ENCODE assay signal across 20 cellular contexts in genomic region chr7:72405871-72406270, GRCh38. TPM values are rescaled to one million over a fixed set of nuclear protein-coding genes. Genes with fewer than 3 reads are reported as not detected.
DNase-seq lines count a peak whose midpoint lies in the region; ATAC-seq and TF ChIP-seq lines count a peak whose summit lies in the region.
"Had no signal": no experiment of that assay in that cellular context is flagged by ENCODE, and none has a peak within 500 bp of the region (broad histone marks: within the 10 kb centered on the region; RNA-seq: fewer than 3 reads in every experiment).

No MANE protein-coding gene starts in this region.

- no peaks in the 10 kb centered on the region for H3K36me3 Mint-ChIP-seq in Calu3 (ENCODE audit: insufficient read depth, unreplicated experiment)
- H3K36me3 Mint-ChIP-seq in GM23338 (ENCODE audit: low read depth) = no peaks in the 10 kb centered on the region
- no peaks in the 10 kb centered on the region for H3K36me3 Mint-ChIP-seq in dendritic cell treated with granulocyte-macrophage colony-stimulating factor and Interleukin-4, amounts not matched to agents 40 ng/mL and 50 ng/mL, for 4 days (ENCODE audit: low read depth)
- H3K36me3 Mint-ChIP-seq: CD4-positive, alpha-beta memory T cell had no signal

- H2AFZ ChIP-seq in GM23338 (0 out of 2 replicates have a peak overlapping the region, but pooled peaks have one; percentile 52), neuronal stem cell (ENCODE audit: low read length) (no peak overlapping the region)

- no peak for TF ChIP-seq POLR2A in esophagus muscularis mucosa (IDR thresholded peaks at IDR 0.05; ENCODE audit: low read depth)
- TF ChIP-seq POLR2A in gastrocnemius medialis (IDR thresholded peaks at IDR 0.05) = no peak

- no peaks in the 10 kb centered on the region for H3K9me3 ChIP-seq in neuronal stem cell (replicated peaks in 1 of 2; ENCODE audit: control insufficient read depth in 2 of 2, insufficient read depth in 1 of 2, low read depth in 1 of 2, low read length in 2 of 2)
- H3K9me3 ChIP-seq in esophagus muscularis mucosa = no peaks in the 10 kb centered on the region
- H3K9me3 ChIP-seq in gastrocnemius medialis = no peaks in the 10 kb centered on the region
- H3K9me3 ChIP-seq: BLaER1, HAP-1, Peyer's patch had no signal

- CTCF ChIA-PET in Calu3 (lab: Charles Lee) = no interaction called here

- no peak overlapping the region for H3K4me3 Mint-ChIP-seq in Calu3 (ENCODE audit: low read depth, unreplicated experiment)
- no peak overlapping the region for H3K4me3 Mint-ChIP-seq in GM23338
- H3K4me3 Mint-ChIP-seq in dendritic cell treated with granulocyte-macrophage colony-stimulating factor and Interleukin-4, amounts not matched to agents 40 ng/mL and 50 ng/mL, for 4 days = no peak overlapping the region
- H3K4me3 Mint-ChIP-seq: CD4-positive, alpha-beta memory T cell had no signal

- no peak overlapping the region for H3K9ac ChIP-seq in neuronal stem cell (ENCODE audit: low read depth, low read length, poor library complexity)
- H3K9ac ChIP-seq: BLaER1 had no signal

- ATAC-seq in GM23338 (no peak), gastrocnemius medialis (no peak)

- H3K27me3 Mint-ChIP-seq in Calu3 (ENCODE audit: unreplicated experiment) (no peaks in the 10 kb centered on the region), GM23338 (ENCODE audit: insufficient read depth, low read depth, poor library complexity) (peaks cover 4% of the 10 kb centered on the region)
- peaks cover 6% of the 10 kb centered on the region for H3K27me3 Mint-ChIP-seq in dendritic cell treated with granulocyte-macrophage colony-stimulating factor and Interleukin-4, amounts not matched to agents 40 ng/mL and 50 ng/mL, for 4 days
- H3K27me3 Mint-ChIP-seq: CD4-positive, alpha-beta memory T cell had no signal

- WGBS in neuronal stem cell (ENCODE audit: extremely low coverage in 2 of 2, insufficient read length in 2 of 2, insufficient replicate concordance in 1 of 2), 2 donors = no CpG with 5 or more reads among the region's 15 CpGs
- WGBS in esophagus muscularis mucosa = 82% methylated on average over 6 of the region's 15 CpGs

- no peak overlapping the region for H3K4me3 ChIP-seq in GM23338
- peak overlapping the region in 1 of 2 donors; percentile 1 for H3K4me3 ChIP-seq in neuronal stem cell (ENCODE audit: low read length in 2 of 2)
- H3K4me3 ChIP-seq in esophagus muscularis mucosa = no peak overlapping the region
- H3K4me3 ChIP-seq in gastrocnemius medialis = no peak overlapping the region
- H3K4me3 ChIP-seq: BLaER1, HAP-1, Peyer's patch had no signal

- no peak overlapping the region for H2BK120ac ChIP-seq in neuronal stem cell (ENCODE audit: low read depth, low read length)

- H2BK12ac ChIP-seq in neuronal stem cell (ENCODE audit: low read length) = no peak overlapping the region

- H3K27ac ChIP-seq in GM23338 (ENCODE audit: low read depth) (no peak overlapping the region), neuronal stem cell (replicated peaks; ENCODE audit: low read length) (no peak overlapping the region), esophagus muscularis mucosa (replicated peaks in 1 of 4) (no peak overlapping the region), gastrocnemius medialis (no peak overlapping the region)
- H3K27ac ChIP-seq: BLaER1, Peyer's patch had no signal

- in situ Hi-C loops in gastrocnemius medialis (cut with MboI; ENCODE audit: low sequenced_read_pairs in 4 of 4) = no loop called here

- H3K36me3 ChIP-seq in GM23338 (ENCODE audit: insufficient read depth) (no peaks in the 10 kb centered on the region), neuronal stem cell (replicated peaks in 1 of 2; ENCODE audit: control insufficient read depth in 2 of 2, insufficient read depth in 2 of 2, low read length in 2 of 2) (no peaks in the 10 kb centered on the region), esophagus muscularis mucosa (no peaks in the 10 kb centered on the region), gastrocnemius medialis (no peaks in the 10 kb centered on the region)
- H3K36me3 ChIP-seq: BLaER1, HAP-1, Peyer's patch had no signal

- H2BK5ac ChIP-seq in neuronal stem cell (ENCODE audit: low read length) = no peak overlapping the region

- no peak overlapping the region for H3K4me2 ChIP-seq in GM23338
- H3K4me2 ChIP-seq in neuronal stem cell (ENCODE audit: insufficient read depth, low read length, poor library complexity, severe bottlenecking) = no peak overlapping the region
- H3K4me2 ChIP-seq: BLaER1 had no signal

- H3K9me2 ChIP-seq in GM23338 (ENCODE audit: insufficient read depth) = no peaks in the 10 kb centered on the region; the same call in 1 of the 2 replicates

- no peaks in the 10 kb centered on the region for H4K20me1 ChIP-seq in GM23338 (replicated peaks; ENCODE audit: insufficient read depth)
- H4K20me1 ChIP-seq: BLaER1 had no signal

- H3K4me1 ChIP-seq in GM23338 (ENCODE audit: insufficient read depth) (peaks cover 5% of the 10 kb centered on the region; the same call in 1 of the 2 replicates), neuronal stem cell (ENCODE audit: control insufficient read depth in 2 of 2, insufficient read depth in 1 of 2, low read depth in 1 of 2, low read length in 2 of 2) (no peaks in the 10 kb centered on the region), esophagus muscularis mucosa (no peaks in the 10 kb centered on the region), gastrocnemius medialis (no peaks in the 10 kb centered on the region)
- H3K4me1 ChIP-seq: BLaER1, HAP-1, Peyer's patch had no signal

- H3F3A ChIP-seq in GM23338 (replicated peaks; ENCODE audit: low read depth) = no peaks in the 10 kb centered on the region

- TF ChIP-seq CTCF in Calu3 (IDR thresholded peaks at IDR 0.05; ENCODE audit: unreplicated experiment) = no peak
- no peak for TF ChIP-seq CTCF in GM23338 (conservative IDR thresholded peaks at IDR 0.05; ENCODE audit: low read depth in 2 of 2)
- TF ChIP-seq CTCF in esophagus muscularis mucosa (IDR thresholded peaks at IDR 0.05) = no peak
- no peak for TF ChIP-seq CTCF in gastrocnemius medialis (IDR thresholded peaks at IDR 0.05 in 4 of 5, conservative IDR thresholded peaks at IDR 0.05 in 1 of 5)

- no peaks in the 10 kb centered on the region for H3K79me1 ChIP-seq in neuronal stem cell (ENCODE audit: low read depth, low read length)

- no peak overlapping the region for H2AK5ac ChIP-seq in neuronal stem cell (ENCODE audit: low read depth, low read length)

- no peaks in the 10 kb centered on the region for H3K4me1 Mint-ChIP-seq in Calu3 (ENCODE audit: low read depth, unreplicated experiment)
- no peaks in the 10 kb centered on the region for H3K4me1 Mint-ChIP-seq in GM23338
- peaks cover 50% of the 10 kb centered on the region for H3K4me1 Mint-ChIP-seq in dendritic cell treated with granulocyte-macrophage colony-stimulating factor and Interleukin-4, amounts not matched to agents 40 ng/mL and 50 ng/mL, for 4 days (ENCODE audit: low read depth)
- H3K4me1 Mint-ChIP-seq: CD4-positive, alpha-beta memory T cell had no signal

- peak overlapping the region; percentile 6 for H3K27ac Mint-ChIP-seq in Calu3 (ENCODE audit: unreplicated experiment)
- H3K27ac Mint-ChIP-seq in GM23338 = no peak overlapping the region
- H3K27ac Mint-ChIP-seq in dendritic cell treated with granulocyte-macrophage colony-stimulating factor and Interleukin-4, amounts not matched to agents 40 ng/mL and 50 ng/mL, for 4 days = peak overlapping the region; percentile 4
- H3K27ac Mint-ChIP-seq: CD4-positive, alpha-beta memory T cell had no signal

- DNase-seq in Calu3 (no peak), GM23338 (ENCODE audit: low spot score) (no peak), neuronal stem cell (ENCODE audit: low spot score) (no peak), esophagus muscularis mucosa (ENCODE audit: extremely low spot score) (no peak), T1000 (lab: John Stamatoyannopoulos, UW) (no peak), gastrocnemius medialis (no peak)
- DNase-seq: ACHN; CD4-positive, alpha-beta memory T cell; GF-D8; KG1; NCI-H1092 treated with DMSO at 0.1 percent for 48 hours; NCI-H146; NCI-H2029; NCI-H2227 treated with DMSO at 0.1 percent for 48 hours; NCI-H510A; NCI-H82; Peyer's patch had no signal

- no peak overlapping the region for H3K4ac ChIP-seq in neuronal stem cell (ENCODE audit: low read length)

- H3K27me3 ChIP-seq in GM23338 (ENCODE audit: insufficient read depth) (no peaks in the 10 kb centered on the region), neuronal stem cell (ENCODE audit: control insufficient read depth in 3 of 3, insufficient read depth in 3 of 3, low read depth in 1 of 3, low read length in 3 of 3) (no peaks in the 10 kb centered on the region), esophagus muscularis mucosa (no peaks in the 10 kb centered on the region), gastrocnemius medialis (no peaks in the 10 kb centered on the region)
- H3K27me3 ChIP-seq: BLaER1, Peyer's patch had no signal

- H3K18ac ChIP-seq in neuronal stem cell (ENCODE audit: low read length) = peak overlapping the region; percentile 51

- H3K9me3 Mint-ChIP-seq in Calu3 (ENCODE audit: low read depth, unreplicated experiment) (peaks cover 4% of the 10 kb centered on the region), GM23338 (no peaks in the 10 kb centered on the region)
- H3K9me3 Mint-ChIP-seq in dendritic cell treated with granulocyte-macrophage colony-stimulating factor and Interleukin-4, amounts not matched to agents 40 ng/mL and 50 ng/mL, for 4 days = peaks cover 9% of the 10 kb centered on the region

- H3K79me2 ChIP-seq in GM23338 (replicated peaks; ENCODE audit: insufficient read depth) = no peaks in the 10 kb centered on the region

- peak overlapping the region; percentile 7 for H2BK15ac ChIP-seq in neuronal stem cell (ENCODE audit: low read length)

- H4K8ac ChIP-seq in neuronal stem cell (ENCODE audit: low read depth, low read length) = no peak overlapping the region

- TF ChIP-seq EP300 in esophagus muscularis mucosa (IDR thresholded peaks at IDR 0.05) = no peak

- H3K14ac ChIP-seq in neuronal stem cell (ENCODE audit: low read length) = no peak overlapping the region

- peak overlapping the region; percentile 3 for H4K91ac ChIP-seq in neuronal stem cell (ENCODE audit: low read depth, low read length, poor library complexity)

- H3K23ac ChIP-seq in neuronal stem cell (ENCODE audit: low read depth, low read length, poor library complexity) = no peak overlapping the region

- no TSS peak for BruUV-seq in Calu3 (replicated peaks; lab: Mats Ljungman, UMichigan)

- intact Hi-C loops in Calu3 (cut with micrococcal nuclease; ENCODE audit: unreplicated experiment) (no loop called here), esophagus muscularis mucosa (cut with DNase I) (no loop called here), gastrocnemius medialis (cut with DNase I; ENCODE audit: low total_unique reads) (no loop called here)
- intact Hi-C loops in dendritic cell treated with granulocyte-macrophage colony-stimulating factor and Interleukin-4, amounts not matched to agents 40 ng/mL and 50 ng/mL, for 4 days (cut with micrococcal nuclease) = no loop called here

TF ChIP-seq in GM23338, 12 proteins besides CTCF, POLR2A, EP300 and RAD21 (continues in another document):
- TF ChIP-seq EZH2 (IDR thresholded peaks at IDR 0.05; ENCODE audit: low read depth, unreplicated experiment) = no peak

RNA-seq across cellular contexts. Expression of gene CALN1, which starts 6.3 kb away (rescaled TPM):
- total RNA-seq in Calu3 (2022) (not detected in 2 replicates), esophagus muscularis mucosa (under 1 TPM in 2 of 4 donors, not detected in 2; under 0.01 to 0.06 TPM), gastrocnemius medialis (not detected)
- total RNA-seq in GM23338 (2014; rRNA removed; shearing (Covaris generic)) = 14.5 and 15.3 TPM in 2 replicates
- polyA plus RNA-seq in GM23338 (2016; fragmentation: Nextera tagmentation; extraction: Ambion mirVana) = 3.0 and 7.6 TPM in 2 replicates
- polyA plus RNA-seq in neuronal stem cell (2013, experiment 1 of 2) = 1.4 TPM
- polyA plus RNA-seq in neuronal stem cell (2013, experiment 2 of 2) = 1.1 TPM
- total RNA-seq: CD4-positive, alpha-beta memory T cell had no signal
- polyA plus RNA-seq: CD4-positive, alpha-beta memory T cell had no signal

Comparison
In these comparisons a context has a peak if more than half of its experiments do, and no peak if none do; other contexts are left out.
1. RNA of gene CALN1, which starts 6.3 kb away (total RNA-seq): 14.5 to 15.3 TPM in GM23338; under 0.01 to 0.06 TPM in esophagus muscularis mucosa, not detected in Calu3 and not detected in gastrocnemius medialis; every median in the first group is over 10 times any median in the second.